28 cellular contexts compared by ENCODE assay signal in the genomic region with DNA sequence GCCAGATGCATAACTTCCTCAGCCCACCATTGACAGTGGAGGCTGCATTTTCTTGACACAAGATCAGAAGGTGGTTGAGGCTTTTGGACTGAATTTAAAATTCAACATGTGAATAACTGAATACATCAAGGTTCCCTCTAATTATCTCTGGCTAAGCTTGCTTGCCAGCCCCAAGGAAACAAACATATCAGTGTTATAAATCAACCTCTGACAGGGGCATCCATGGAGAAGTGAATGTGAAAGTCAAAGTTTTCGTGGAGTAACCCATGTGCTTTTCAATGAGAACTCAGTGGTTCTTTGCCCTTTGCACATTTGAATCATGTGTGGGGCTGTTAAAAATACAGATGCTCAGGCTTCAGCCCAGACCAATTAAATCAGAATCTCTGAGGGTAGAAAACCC.
"Had no signal": no experiment of that assay in that cellular context is flagged by ENCODE, and none has a peak within 500 bp of the region (broad histone marks: within the 10 kb centered on the region; RNA-seq: fewer than 3 reads in every experiment).

No MANE protein-coding gene starts in this region.

- H3K4me2 ChIP-seq: smooth muscle cell had no signal

- H3K36me3 ChIP-seq: esophagus muscularis mucosa, heart right ventricle, left lung, neutrophil, pancreas, suprapubic skin, transverse colon, upper lobe of right lung, uterus had no signal

- H3K27me3 ChIP-seq: esophagus muscularis mucosa, heart right ventricle, left lung, neutrophil, pancreas, suprapubic skin, transverse colon, upper lobe of right lung, uterus had no signal

- H3K27ac ChIP-seq: esophagus muscularis mucosa, heart right ventricle, left lung, neutrophil, pancreas, suprapubic skin, transverse colon, upper lobe of right lung, uterus had no signal

- ATAC-seq: heart right ventricle; left cardiac atrium; left lung; mucosa of descending colon; natural killer cell treated with Interleukin-12 subunit alpha and Interleukin-12 subunit beta and Interleukin-15 and Interleukin-18, amount 100 ng/mL, for 72 hours; pancreas; sciatic nerve; stimulated activated naive CD8-positive, alpha-beta T cell treated with anti-CD3 and anti-CD28 coated beads, Interleukin-15, amount 100 ng/mL, for 72 hours; upper lobe of right lung had no signal

- H3K9me3 ChIP-seq: neutrophil, pancreas, upper lobe of right lung, uterus had no signal

- H3K4me1 ChIP-seq: esophagus muscularis mucosa, heart right ventricle, left lung, pancreas, suprapubic skin, transverse colon, upper lobe of right lung, uterus had no signal

- H3K4me3 ChIP-seq: esophagus muscularis mucosa, heart right ventricle, left lung, mucosa of descending colon, pancreas, smooth muscle cell, suprapubic skin, transverse colon, upper lobe of right lung, uterus had no signal

- FAIRE-seq: endothelial cell of umbilical vein, islet of Langerhans, pancreas had no signal

- DNase-seq: effector CD8-positive, alpha-beta T cell; foreskin melanocyte; glutamatergic neuron; heart right ventricle; hippocampal formation; left cardiac atrium; left lung; mesenchymal stem cell; mucosa of descending colon; naive B cell; pancreas; stimulated activated CD4-positive, alpha-beta T cell treated with anti-CD3 and anti-CD28 coated beads, Interleukin-12 subunit alpha, Interleukin-12 subunit beta, amount 100 ng/mL, for 4 hours; stimulated activated CD4-positive, alpha-beta T cell treated with anti-CD3 and anti-CD28 coated beads, Interleukin-1b, Interleukin-23, amount 100 ng/mL, for 48 hours; stimulated activated CD4-positive, alpha-beta T cell treated with anti-CD3 and anti-CD28 coated beads, Interleukin-4, amount 100 ng/mL, for 1 hour; stimulated activated CD8-positive, alpha-beta memory T cell treated with anti-CD3 and anti-CD28 coated beads, Interleukin-4, amount 100 ng/mL, for 48 hours; stimulated activated naive CD4-positive, alpha-beta T cell; stimulated activated naive CD8-positive, alpha-beta T cell treated with anti-CD3 and anti-CD28 coated beads, Interleukin-15, amount 100 ng/mL, for 72 hours; transverse colon; upper lobe of right lung; uterus had no signal
